In genomic region chr1:72435025-72435424, GRCh38 we compare ENCODE assay signal across 14 cellular contexts.
DNase-seq lines count a peak whose midpoint lies in the region; ATAC-seq and TF ChIP-seq lines count a peak whose summit lies in the region.
"Had no signal": no experiment of that assay in that cellular context is flagged by ENCODE, and none has a peak within 500 bp of the region (broad histone marks: within the 10 kb centered on the region; RNA-seq: fewer than 3 reads in every experiment).

No MANE protein-coding gene starts in this region.

- H3K27ac ChIP-seq in mesendoderm (ENCODE audit: low read depth, low read length): no peak overlapping the region
- H3K27ac ChIP-seq: left ventricle myocardium inferior, prostate gland, vagina had no signal

- H3K4me2 ChIP-seq in mesendoderm (ENCODE audit: low read length): no peak overlapping the region

- no peaks in the 10 kb centered on the region for H3K4me1 ChIP-seq in mesendoderm (ENCODE audit: control insufficient read depth, low read depth, low read length)
- H3K4me1 ChIP-seq: left ventricle myocardium inferior, prostate gland, vagina had no signal

- H2BK120ac ChIP-seq in mesendoderm (ENCODE audit: low read depth, low read length): no peak overlapping the region

- H3K79me1 ChIP-seq in mesendoderm (ENCODE audit: low read length): no peaks in the 10 kb centered on the region

- H4K8ac ChIP-seq in mesendoderm (ENCODE audit: low read depth, low read length): no peak overlapping the region

- no peak overlapping the region for H2BK15ac ChIP-seq in mesendoderm (replicated peaks; ENCODE audit: low read depth)

- H3K36me3 ChIP-seq in kidney epithelial cell (ENCODE audit: control insufficient read depth, insufficient read depth, low read length) (no peaks in the 10 kb centered on the region), mesendoderm (ENCODE audit: control insufficient read depth, insufficient read depth, low read length) (no peaks in the 10 kb centered on the region)
- H3K36me3 ChIP-seq: left ventricle myocardium inferior, prostate gland, vagina had no signal

- H3K27me3 ChIP-seq in kidney epithelial cell (ENCODE audit: control insufficient read depth, insufficient read depth, low read length) (no peaks in the 10 kb centered on the region), mesendoderm (ENCODE audit: insufficient read depth, low read length, poor library complexity) (no peaks in the 10 kb centered on the region)
- H3K27me3 ChIP-seq: vagina had no signal

- no peak overlapping the region for H3K4me3 ChIP-seq in kidney epithelial cell (ENCODE audit: low read depth, low read length)
- no peak overlapping the region for H3K4me3 ChIP-seq in mesendoderm (ENCODE audit: low read length)
- H3K4me3 ChIP-seq: left ventricle myocardium inferior, prostate gland, vagina had no signal

- peak; percentile 59 for DNase-seq in NCI-H226
- DNase-seq in kidney epithelial cell (ENCODE audit: low read depth): peak; percentile 61
- no peak for DNase-seq in hypothalamus (lab: John Stamatoyannopoulos, UW)
- no peak for DNase-seq in mesendoderm
- DNase-seq in activated CD8-positive, alpha-beta memory T cell treated with anti-CD3 and anti-CD28 coated beads, Interleukin-2, amount 50 U/mL, for 4 hours: no peak
- DNase-seq in AG20443 (ENCODE audit: low spot score): no peak
- DNase-seq: activated CD4-positive, alpha-beta T cell treated with anti-CD3 and anti-CD28 coated beads, Interleukin-2, amount 50 U/mL, for 1 hour; left ventricle myocardium inferior; NCI-H2081 treated with DMSO at 0.1 percent for 48 hours; SHP77 had no signal

- no peaks in the 10 kb centered on the region for H3K79me2 ChIP-seq in mesendoderm (ENCODE audit: control insufficient read depth, insufficient read depth, low read length)

- H3K56ac ChIP-seq in mesendoderm (ENCODE audit: low read length): no peak overlapping the region

- no peak overlapping the region for H3K4ac ChIP-seq in mesendoderm (ENCODE audit: low read depth, low read length)

- H3K23ac ChIP-seq in mesendoderm (ENCODE audit: low read length): no peak overlapping the region

- no peak overlapping the region for H3K9ac ChIP-seq in mesendoderm (ENCODE audit: low read length)

- H2BK5ac ChIP-seq in mesendoderm (ENCODE audit: low read length): no peak overlapping the region

- no peak overlapping the region for H3K18ac ChIP-seq in mesendoderm (ENCODE audit: low read length)

- ATAC-seq in GM18867 (IDR thresholded peaks at IDR 0.05; ENCODE audit: unreplicated experiment) (peak; percentile 49), HG02798 (IDR thresholded peaks at IDR 0.05; ENCODE audit: poor library complexity, unreplicated experiment) (peak; percentile 56)

- no peak overlapping the region for H2AK5ac ChIP-seq in mesendoderm (ENCODE audit: low read length)

- TF ChIP-seq CTCF in kidney epithelial cell (IDR thresholded peaks at IDR 0.05; ENCODE audit: insufficient read depth, low read length, poor library complexity, severe bottlenecking): no peak

- no peak overlapping the region for H4K5ac ChIP-seq in mesendoderm (ENCODE audit: low read length)

Comparison
In these comparisons a context has a peak if more than half of its experiments do, and no peak if none do; other contexts are left out.
1. DNase-seq: peak in NCI-H226 (single experiment) and kidney epithelial cell (single experiment); none in hypothalamus (0 of 51), mesendoderm (single experiment), activated CD8-positive, alpha-beta memory T cell treated with anti-CD3 and anti-CD28 coated beads, Interleukin-2, amount 50 U/mL, for 4 hours (single experiment) and AG20443 (single experiment).